2 cellular contexts compared by ENCODE assay signal in genomic region chr6:714100-714499, GRCh38.
TF ChIP-seq lines count a peak whose summit lies in the region.

No MANE protein-coding gene starts in this region.

TF ChIP-seq in K562, 482 proteins besides CTCF, POLR2A, EP300 and RAD21:
- TF ChIP-seq ZNF592 (IDR thresholded peaks at IDR 0.05) (no peak), KLF1 (tag; IDR thresholded peaks at IDR 0.05) (0 out of 2 replicates have a peak, but pooled peaks have one; percentile 63)
TF ChIP-seq in K562: peak in this region for 1.

TF ChIP-seq in HEK293T, 16 proteins besides CTCF, POLR2A, EP300 and RAD21:
- TF ChIP-seq L3MBTL2 (conservative IDR thresholded peaks at IDR 0.05) (no peak), ZNF384 (IDR thresholded peaks at IDR 0.05) (no peak)
